Comparison of ENCODE assay signal across 8 cellular contexts in genomic region chr12:75390899-75391538, GRCh38. TPM values are rescaled to one million over a fixed set of nuclear protein-coding genes. Genes with fewer than 3 reads are reported as not detected.
A peak's percentile ranks its signal among the peaks of the same experiment; 100 is the strongest.
DNase-seq lines count a peak whose midpoint lies in the region; ATAC-seq and TF ChIP-seq lines count a peak whose summit lies in the region.

Gene GLIPR1L2, plus strand, starts transcription at chr12:75391089. Its CDS starts 28 bp downstream, at chr12:75391117.

- peaks cover 21 to 36% (median 33%) of the 10 kb centered on the region in 6 donors for H3K4me1 ChIP-seq in spleen

- DNase-seq in ACHN (peak; percentile 97), NCI-H2196 (lab: John Stamatoyannopoulos, UW; ENCODE audit: unreplicated experiment) (peak; percentile 98), inferior parietal cortex (ENCODE audit: extremely low spot score) (peak; percentile 98), spleen (peak; percentile 98)
- DNase-seq in activated CD4-positive, CD25-positive, alpha-beta regulatory T cell (lab: John Stamatoyannopoulos, UW): peak; percentile 74 to 76 (median 75)
- DNase-seq in central memory CD4-positive, alpha-beta T cell: peak; percentile 79

- intact Hi-C loops in spleen (cut with DNase I; ENCODE audit: low total_unique reads): loop anchor here (5.0 kb wide), 1 partner anchor 116 kb away; no protein-coding TSS in a partner anchor

- TF ChIP-seq POLR2A in spleen (IDR thresholded peaks at IDR 0.05): peak in 1 of 3 donors; percentile 68

- TF ChIP-seq CTCF in spleen (IDR thresholded peaks at IDR 0.05 in 8 of 11, conservative IDR thresholded peaks at IDR 0.05 in 3 of 11): peak; percentile 84 to 94 (median 92)

- 1 to 8% (median 7%) methylated on average over 31 to 36 of the region's 36 CpGs for WGBS in spleen, 5 donors

- no peaks in the 10 kb centered on the region for H3K27me3 ChIP-seq in spleen (replicated peaks in 1 of 7)

- peaks cover 0 to 4% (median 0%) of the 10 kb centered on the region in 8 donors for H3K9me3 ChIP-seq in spleen

- H3K4me3 ChIP-seq in spleen: peak within 1 kb of the TSS; percentile 37 to 75 (median 46)

- ATAC-seq in GM18868 (IDR thresholded peaks at IDR 0.05; ENCODE audit: unreplicated experiment) (peak; percentile 96), HG03108 (IDR thresholded peaks at IDR 0.05; ENCODE audit: unreplicated experiment) (peak; percentile 98)

- peak within 1 kb of the TSS; percentile 73 to 96 (median 93) for H3K27ac ChIP-seq in spleen

- H3K36me3 ChIP-seq in spleen: no peaks in the 10 kb centered on the region

- in situ Hi-C loops in ACHN (cut with HindIII; ENCODE audit: low pct_ligation_motif_present, low pct_unique_long_range_greater_than_20kb, low sequenced_read_pairs): no loop called here

RNA-seq across cellular contexts. Expression of gene GLIPR1L2, which starts in this region (rescaled TPM):
- 1 to 10 TPM in 4 of 7 donors, under 1 TPM in 2, not detected in 1; 0.44 to 3.2 (median 1.1) TPM for total RNA-seq in spleen
- under 1 TPM; 0.07 to 0.77 (median 0.42) TPM for polyA plus RNA-seq in spleen

Comparison
In these comparisons a context has a peak if more than half of its experiments do, and no peak if none do; other contexts are left out.
1. Peak in every context shown above with its lines: DNase-seq, ATAC-seq, H3K4me3 ChIP-seq and H3K27ac ChIP-seq.